Comparison of ENCODE assay signal across 18 cellular contexts in the genomic region with DNA sequence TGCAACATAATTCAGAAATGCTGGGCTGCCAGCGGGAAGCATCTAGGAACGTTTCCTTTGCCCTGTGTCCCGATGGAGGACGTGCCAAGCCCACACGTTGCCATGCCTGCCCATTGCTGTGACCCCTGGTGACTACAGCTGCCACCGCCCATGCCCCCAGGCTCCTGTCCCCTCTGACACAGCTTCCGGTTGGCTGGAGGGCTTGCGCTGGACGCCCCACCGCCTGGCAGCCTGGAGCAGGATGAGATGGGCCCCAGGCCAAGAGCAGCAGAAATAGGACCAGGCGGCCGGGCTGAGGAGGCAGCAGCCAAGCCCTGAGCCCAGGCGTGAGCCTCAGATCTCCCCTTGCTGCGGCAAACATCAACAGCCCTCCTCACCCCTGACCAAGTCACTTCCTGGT.
A peak's percentile ranks its signal among the peaks of the same experiment; 100 is the strongest.
DNase-seq lines count a peak whose midpoint lies in the region; ATAC-seq and TF ChIP-seq lines count a peak whose summit lies in the region.
"Had no signal": no experiment of that assay in that cellular context is flagged by ENCODE, and none has a peak within 500 bp of the region (broad histone marks: within the 10 kb centered on the region; RNA-seq: fewer than 3 reads in every experiment).

No MANE protein-coding gene starts in this region.

- H3K4me1 ChIP-seq in right cardiac atrium (ENCODE audit: control insufficient read depth, insufficient read depth, low read length) = peaks cover 12% of the 10 kb centered on the region
- H3K4me1 ChIP-seq in psoas muscle = peaks cover 15% of the 10 kb centered on the region
- H3K4me1 ChIP-seq in aorta (ENCODE audit: control insufficient read depth in 1 of 2, insufficient read depth in 2 of 2, low read length in 2 of 2) = no peaks in the 10 kb centered on the region

- H3K36me3 ChIP-seq in psoas muscle (ENCODE audit: insufficient read depth in 1 of 2, low read depth in 1 of 2) (peaks cover 0 to 55% of the 10 kb centered on the region in 2 donors), aorta (ENCODE audit: control insufficient read depth in 1 of 2, insufficient read depth in 2 of 2, low read length in 1 of 2) (peaks cover 3 to 14% of the 10 kb centered on the region in 2 donors)

- WGBS in right cardiac atrium = 23% methylated on average over 14 of the region's 14 CpGs
- 10 to 17% (median 15%) methylated on average over 13 to 14 of the region's 14 CpGs for WGBS in psoas muscle, 3 donors
- 3 to 8% methylated on average over 14 of the region's 14 CpGs for WGBS in aorta, 2 donors

- intact Hi-C loops in right cardiac atrium (cut with DNase I) = loop anchor here in 1 of 4 donors (10.0 kb wide), 1 partner anchor 218 kb away; no protein-coding TSS in a partner anchor
- intact Hi-C loops in psoas muscle (cut with DNase I) = loop anchor here in 1 of 2 donors (5.0 kb wide), 1 partner anchor 211 kb away; no protein-coding TSS in a partner anchor
- intact Hi-C loops in aorta (cut with DNase I) = no loop called here

- H3K27me3 Mint-ChIP-seq in activated naive CD4-positive, alpha-beta T cell treated with anti-CD3 and anti-CD28 coated beads, Interleukin-2, amount 50 U/mL, for 24 hours = peaks cover 33% of the 10 kb centered on the region

- peak overlapping the region; percentile 60 for H3K27ac ChIP-seq in right cardiac atrium (ENCODE audit: low read length)
- H3K27ac ChIP-seq in psoas muscle = peak overlapping the region; percentile 2
- H3K27ac ChIP-seq in aorta (ENCODE audit: low read depth in 1 of 2, low read length in 2 of 2) = peak overlapping the region in 1 of 2 donors; percentile 80
- H3K27ac ChIP-seq: 22Rv1, cardiac muscle cell had no signal

- no peaks in the 10 kb centered on the region for H3K9me3 ChIP-seq in right cardiac atrium (ENCODE audit: control insufficient read depth, low read length)
- H3K9me3 ChIP-seq in psoas muscle = no peaks in the 10 kb centered on the region
- H3K9me3 ChIP-seq in aorta (ENCODE audit: control insufficient read depth, low read length) = no peaks in the 10 kb centered on the region

- peak; percentile 82 to 85 for ATAC-seq in right cardiac atrium
- peak; percentile 72 to 83 (median 76) for ATAC-seq in psoas muscle
- ATAC-seq in aorta (ENCODE audit: low FRiP score) = peak; percentile 89
- ATAC-seq in GM19351 (IDR thresholded peaks at IDR 0.05; ENCODE audit: unreplicated experiment) = no peak
- ATAC-seq in GM21423 (IDR thresholded peaks at IDR 0.05; ENCODE audit: unreplicated experiment) = no peak
- ATAC-seq: stimulated activated naive B cell treated with anti-CD40 and anti-IgM and Interleukin-4, amounts not matched to agents 10 μg/mL and 1 μg/mL and 100 μg/mL, for 72 hours had no signal

- H3K4me3 Mint-ChIP-seq in activated naive CD4-positive, alpha-beta T cell treated with anti-CD3 and anti-CD28 coated beads, Interleukin-2, amount 50 U/mL, for 24 hours = no peak overlapping the region
- H3K4me3 Mint-ChIP-seq: stimulated activated naive B cell treated with anti-CD40 and anti-IgM and Interleukin-4, amounts not matched to agents 10 μg/mL and 1 μg/mL and 100 μg/mL, for 72 hours had no signal

- DNase-seq in activated naive CD4-positive, alpha-beta T cell (lab: John Stamatoyannopoulos, UW) = no peak
- DNase-seq in right cardiac atrium = peak; percentile 81 to 89 (median 88)
- peak; percentile 51 to 74 for DNase-seq in psoas muscle
- peak; percentile 91 to 93 for DNase-seq in aorta
- no peak for DNase-seq in activated CD8-positive, alpha-beta memory T cell treated with anti-CD3 and anti-CD28 coated beads, Interleukin-2, amount 50 U/mL, for 4 hours
- DNase-seq: activated CD4-positive, CD25-positive, alpha-beta regulatory T cell; activated CD8-positive, alpha-beta memory T cell treated with anti-CD3 and anti-CD28 coated beads, Interleukin-2, amount 50 U/mL, for 48 hours; activated naive CD4-positive, alpha-beta T cell treated with anti-CD3 and anti-CD28 coated beads, Interleukin-2, amount 50 U/mL, for 16 hours; DMS153; Kasumi-1; NCI-H146; NCI-H524; stimulated activated naive B cell treated with anti-CD40 and anti-IgM and Interleukin-4, amounts not matched to agents 10 μg/mL and 1 μg/mL and 100 μg/mL, for 72 hours had no signal

- H3K36me3 Mint-ChIP-seq in activated naive CD4-positive, alpha-beta T cell treated with anti-CD3 and anti-CD28 coated beads, Interleukin-2, amount 50 U/mL, for 24 hours = no peaks in the 10 kb centered on the region
- H3K36me3 Mint-ChIP-seq: stimulated activated naive B cell treated with anti-CD40 and anti-IgM and Interleukin-4, amounts not matched to agents 10 μg/mL and 1 μg/mL and 100 μg/mL, for 72 hours had no signal

- H3K4me3 ChIP-seq in right cardiac atrium (ENCODE audit: low read length) (no peak overlapping the region), psoas muscle (no peak overlapping the region), aorta (ENCODE audit: low read length in 2 of 2) (no peak overlapping the region)
- H3K4me3 ChIP-seq: cardiac muscle cell had no signal

- H3K27ac Mint-ChIP-seq in activated naive CD4-positive, alpha-beta T cell treated with anti-CD3 and anti-CD28 coated beads, Interleukin-2, amount 50 U/mL, for 24 hours = peak overlapping the region; percentile 32
- H3K27ac Mint-ChIP-seq: stimulated activated naive B cell treated with anti-CD40 and anti-IgM and Interleukin-4, amounts not matched to agents 10 μg/mL and 1 μg/mL and 100 μg/mL, for 72 hours had no signal

- TF ChIP-seq CTCF in psoas muscle (IDR thresholded peaks at IDR 0.05) = no peak

- no peaks in the 10 kb centered on the region for H3K9me3 Mint-ChIP-seq in activated naive CD4-positive, alpha-beta T cell treated with anti-CD3 and anti-CD28 coated beads, Interleukin-2, amount 50 U/mL, for 24 hours
- H3K9me3 Mint-ChIP-seq: stimulated activated naive B cell treated with anti-CD40 and anti-IgM and Interleukin-4, amounts not matched to agents 10 μg/mL and 1 μg/mL and 100 μg/mL, for 72 hours had no signal

- no peaks in the 10 kb centered on the region for H3K27me3 ChIP-seq in right cardiac atrium (ENCODE audit: control insufficient read depth, insufficient read depth)
- H3K27me3 ChIP-seq in psoas muscle (ENCODE audit: insufficient read depth in 3 of 3, low read length in 2 of 3) = no peaks in the 10 kb centered on the region
- no peaks in the 10 kb centered on the region for H3K27me3 ChIP-seq in aorta (ENCODE audit: control insufficient read depth in 1 of 2, insufficient read depth in 2 of 2, low read length in 1 of 2)
- H3K27me3 ChIP-seq: cardiac muscle cell had no signal

- H3K4me1 Mint-ChIP-seq in activated naive CD4-positive, alpha-beta T cell treated with anti-CD3 and anti-CD28 coated beads, Interleukin-2, amount 50 U/mL, for 24 hours = no peaks in the 10 kb centered on the region
- H3K4me1 Mint-ChIP-seq: stimulated activated naive B cell treated with anti-CD40 and anti-IgM and Interleukin-4, amounts not matched to agents 10 μg/mL and 1 μg/mL and 100 μg/mL, for 72 hours had no signal

Comparison
In these comparisons a context has a peak if more than half of its experiments do, and no peak if none do; other contexts are left out.
1. DNase-seq: peak in right cardiac atrium (3 of 3), psoas muscle (2 of 2) and aorta (2 of 2); none in activated naive CD4-positive, alpha-beta T cell (0 of 4) and activated CD8-positive, alpha-beta memory T cell treated with anti-CD3 and anti-CD28 coated beads, Interleukin-2, amount 50 U/mL, for 4 hours (single experiment).
2. ATAC-seq: peak in right cardiac atrium (2 of 2), psoas muscle (4 of 4) and aorta (single experiment); none in GM19351 (single experiment) and GM21423 (single experiment).